ENCODE assay signal across 7 cellular contexts in genomic region chr7:4681218-4681851, GRCh38. TPM values are rescaled to one million over a fixed set of nuclear protein-coding genes. Genes with fewer than 3 reads are reported as not detected.
DNase-seq lines count a peak whose midpoint lies in the region; ATAC-seq and TF ChIP-seq lines count a peak whose summit lies in the region.

No MANE protein-coding gene starts in this region.

- H3K36me3 Mint-ChIP-seq in activated CD8-positive, alpha-beta T cell treated with anti-CD3 and anti-CD28 coated beads for 36 hours (ENCODE audit: low read depth) = peaks cover 11% of the 10 kb centered on the region

- H3K9me3 ChIP-seq in HUES64 (ENCODE audit: insufficient read depth, low read depth, low read length) (0 out of 2 replicates have a peak, but pooled peaks cover 2% of the 10 kb centered on the region), iPS-18c (ENCODE audit: control insufficient read depth, insufficient read depth, low read length) (no peaks in the 10 kb centered on the region), stomach (no peaks in the 10 kb centered on the region)

- H3K27me3 Mint-ChIP-seq in activated CD8-positive, alpha-beta T cell treated with anti-CD3 and anti-CD28 coated beads for 36 hours = no peaks in the 10 kb centered on the region

- POLR2A ChIA-PET in activated CD8-positive, alpha-beta T cell treated with anti-CD3 and anti-CD28 coated beads for 36 hours (lab: Charles Lee) = interaction anchor here (0.7 to 4.3 kb wide), 8 partner anchors 9 to 94 kb away, joined by 3 to 62 read pairs (median 4); partner anchors contain the start of gene AP5Z1

- no peak for TF ChIP-seq EP300 in stomach (IDR thresholded peaks at IDR 0.05)

- H3K36me3 ChIP-seq in HUES64 (ENCODE audit: insufficient read depth, low read length) = no peaks in the 10 kb centered on the region
- H3K36me3 ChIP-seq in stomach = no peaks in the 10 kb centered on the region

- H3K4me3 ChIP-seq in HUES64 (ENCODE audit: low read length) = peak overlapping the region; percentile 36
- 0 out of 2 replicates have a peak overlapping the region, but pooled peaks have one; percentile 24 for H3K4me3 ChIP-seq in iPS-18c (ENCODE audit: insufficient read depth, low read depth, low read length)
- peak overlapping the region; percentile 51 to 95 (median 86) for H3K4me3 ChIP-seq in stomach

- H3K4me1 ChIP-seq in HUES64 (ENCODE audit: insufficient read depth, low read length) (peaks cover 12% of the 10 kb centered on the region), stomach (peaks cover 10 to 40% (median 30%) of the 10 kb centered on the region in 4 donors)

- H3K9ac ChIP-seq in HUES64 (ENCODE audit: low read depth, low read length) = no peak overlapping the region

- no peak for ATAC-seq in activated CD8-positive, alpha-beta T cell treated with anti-CD3 and anti-CD28 coated beads for 36 hours
- ATAC-seq in GM19328 (IDR thresholded peaks at IDR 0.05; ENCODE audit: unreplicated experiment) (no peak), HG02571 (IDR thresholded peaks at IDR 0.05; ENCODE audit: unreplicated experiment) (no peak)

- H3K27ac ChIP-seq in HUES64 (ENCODE audit: low read depth, low read length) (no peak overlapping the region), stomach (peak overlapping the region in 4 of 5 donors; percentile 63 to 96 (median 75))

- H3K4me1 Mint-ChIP-seq in activated CD8-positive, alpha-beta T cell treated with anti-CD3 and anti-CD28 coated beads for 36 hours (ENCODE audit: low read depth) = peaks cover 22% of the 10 kb centered on the region

- no peak for TF ChIP-seq POLR2A in stomach (IDR thresholded peaks at IDR 0.05)

- TF ChIP-seq CTCF in activated CD8-positive, alpha-beta T cell treated with anti-CD3 and anti-CD28 coated beads for 36 hours (IDR thresholded peaks at IDR 0.05) = no peak
- TF ChIP-seq CTCF in stomach (IDR thresholded peaks at IDR 0.05) = no peak

- peaks cover 51% of the 10 kb centered on the region for H3K27me3 ChIP-seq in HUES64 (ENCODE audit: insufficient read depth, low read length)
- no peaks in the 10 kb centered on the region for H3K27me3 ChIP-seq in stomach

- no peaks in the 10 kb centered on the region for H3K9me3 Mint-ChIP-seq in activated CD8-positive, alpha-beta T cell treated with anti-CD3 and anti-CD28 coated beads for 36 hours

- H3K4me3 Mint-ChIP-seq in activated CD8-positive, alpha-beta T cell treated with anti-CD3 and anti-CD28 coated beads for 36 hours = peak overlapping the region; percentile 79

- peak overlapping the region; percentile 88 for H3K27ac Mint-ChIP-seq in activated CD8-positive, alpha-beta T cell treated with anti-CD3 and anti-CD28 coated beads for 36 hours

- intact Hi-C loops in activated CD8-positive, alpha-beta T cell treated with anti-CD3 and anti-CD28 coated beads for 36 hours (cut with micrococcal nuclease) = loop anchor here (5.0 kb wide), 1 partner anchor 66 kb away; no protein-coding TSS in a partner anchor
- intact Hi-C loops in stomach (cut with DNase I; ENCODE audit: low total_unique reads) = loop anchor here (5.0 kb wide), 1 partner anchor 71 kb away; no protein-coding TSS in a partner anchor

- DNase-seq in activated CD8-positive, alpha-beta T cell treated with anti-CD3 and anti-CD28 coated beads for 36 hours = peak; percentile 39
- no peak for DNase-seq in stomach
- no peak for DNase-seq in NCI-H1048 (lab: John Stamatoyannopoulos, UW)

- CTCF ChIA-PET in activated CD8-positive, alpha-beta T cell treated with anti-CD3 and anti-CD28 coated beads for 36 hours (lab: Charles Lee) = interaction anchor here (0.9 to 1.0 kb wide), 3 partner anchors 9 to 66 kb away, joined by 3 to 5 read pairs (median 4); no protein-coding TSS in a partner anchor

- 93% methylated on average over 3 of the region's 6 CpGs for WGBS in HUES64
- 76 to 82% (median 80%) methylated on average over 6 of the region's 6 CpGs for WGBS in stomach, 5 donors

RNA-seq across cellular contexts. Expression of gene FOXK1, which starts 0.8 kb away (rescaled TPM):
- polyA plus RNA-seq in HUES64 (2013, experiment 1 of 2) = 4.2 TPM
- 5.6 TPM for polyA plus RNA-seq in HUES64 (2013, experiment 2 of 2)
- total RNA-seq in activated CD8-positive, alpha-beta T cell treated with anti-CD3 and anti-CD28 coated beads for 36 hours = 10 to 100 TPM; 38.5 to 39.6 TPM
- total RNA-seq in stomach = 10 to 100 TPM; 19.3 to 88.1 (median 27.2) TPM
- polyA plus RNA-seq in stomach = 1 to 10 TPM; 2.9 to 5.4 (median 3.9) TPM

Comparison
In these comparisons a context has a peak if more than half of its experiments do, and no peak if none do; other contexts are left out.
1. H3K4me3 ChIP-seq: peak in every context shown above with its lines; median percentile 86 in stomach; 36 in HUES64; 24 in iPS-18c.